In genomic region chr15:31309893-31310606, GRCh38 we compare ENCODE assay signal across 16 cellular contexts. TPM values are rescaled to one million over a fixed set of nuclear protein-coding genes. Genes with fewer than 3 reads are reported as not detected.
DNase-seq lines count a peak whose midpoint lies in the region; ATAC-seq and TF ChIP-seq lines count a peak whose summit lies in the region.
"Had no signal": no experiment of that assay in that cellular context is flagged by ENCODE, and none has a peak within 500 bp of the region (broad histone marks: within the 10 kb centered on the region; RNA-seq: fewer than 3 reads in every experiment).

No MANE protein-coding gene starts in this region.

- H3K4me1 ChIP-seq in lung (ENCODE audit: control insufficient read depth in 2 of 2, insufficient read depth in 2 of 2, low read length in 2 of 2) = no peaks in the 10 kb centered on the region

- no peak overlapping the region for H3K4me3 ChIP-seq in lung
- H3K4me3 ChIP-seq: MG63 had no signal

- no peaks in the 10 kb centered on the region for H3K27me3 ChIP-seq in lung (ENCODE audit: control insufficient read depth, insufficient read depth)
- H3K27me3 ChIP-seq: MG63 had no signal

- no peak overlapping the region for H3K27ac Mint-ChIP-seq in activated naive CD4-positive, alpha-beta T cell treated with anti-CD3 and anti-CD28 coated beads for 36 hours
- H3K27ac Mint-ChIP-seq in brain (peak overlapping the region in 3 of 5 experiments; percentile 47 to 67 (median 50)), type B pancreatic cell (no peak overlapping the region)
- H3K27ac Mint-ChIP-seq: CD8-positive, alpha-beta T cell had no signal

- CTCF ChIA-PET in activated naive CD4-positive, alpha-beta T cell treated with anti-CD3 and anti-CD28 coated beads for 36 hours (lab: Charles Lee) = no interaction called here

- H3K27me3 Mint-ChIP-seq in activated naive CD4-positive, alpha-beta T cell treated with anti-CD3 and anti-CD28 coated beads for 36 hours (ENCODE audit: low read depth) = no peaks in the 10 kb centered on the region
- H3K27me3 Mint-ChIP-seq in brain (no peaks in the 10 kb centered on the region), type B pancreatic cell (peaks cover 35% of the 10 kb centered on the region)

- intact Hi-C loops in activated naive CD4-positive, alpha-beta T cell treated with anti-CD3 and anti-CD28 coated beads for 36 hours (cut with micrococcal nuclease) = no loop called here

- WGBS in lung, 2 donors = 76 to 88% methylated on average over 9 of the region's 9 CpGs

- H3K36me3 Mint-ChIP-seq in activated naive CD4-positive, alpha-beta T cell treated with anti-CD3 and anti-CD28 coated beads for 36 hours (ENCODE audit: low read depth) = no peaks in the 10 kb centered on the region
- H3K36me3 Mint-ChIP-seq in brain = peaks cover 5% of the 10 kb centered on the region
- H3K36me3 Mint-ChIP-seq in type B pancreatic cell = no peaks in the 10 kb centered on the region
- H3K36me3 Mint-ChIP-seq: CD8-positive, alpha-beta T cell had no signal

- peaks cover 18% of the 10 kb centered on the region for H3K4me1 Mint-ChIP-seq in activated naive CD4-positive, alpha-beta T cell treated with anti-CD3 and anti-CD28 coated beads for 36 hours (ENCODE audit: low read depth)
- H3K4me1 Mint-ChIP-seq in brain (peaks cover 54% of the 10 kb centered on the region), type B pancreatic cell (ENCODE audit: unreplicated experiment) (peaks cover 3% of the 10 kb centered on the region)

- H3K9me3 Mint-ChIP-seq in activated naive CD4-positive, alpha-beta T cell treated with anti-CD3 and anti-CD28 coated beads for 36 hours = no peaks in the 10 kb centered on the region
- H3K9me3 Mint-ChIP-seq in brain = peaks cover 7 to 12% (median 9%) of the 10 kb centered on the region in 5 experiments
- H3K9me3 Mint-ChIP-seq in type B pancreatic cell = no peaks in the 10 kb centered on the region
- H3K9me3 Mint-ChIP-seq: CD8-positive, alpha-beta T cell had no signal

- no peak for TF ChIP-seq CTCF in brain (conservative IDR thresholded peaks at IDR 0.05)
- no peak for TF ChIP-seq CTCF in lung (IDR thresholded peaks at IDR 0.05; ENCODE audit: control extremely low read depth, extremely low read depth)
- no peak for TF ChIP-seq CTCF in type B pancreatic cell (conservative IDR thresholded peaks at IDR 0.05)

- peak; percentile 2 for DNase-seq in activated naive CD4-positive, alpha-beta T cell treated with anti-CD3 and anti-CD28 coated beads for 36 hours
- DNase-seq in activated naive CD4-positive, alpha-beta T cell treated with Interleukin-2 at 50 U/mL for 16 hours = no peak
- peak; percentile 14 for DNase-seq in lung (ENCODE audit: low spot score)
- DNase-seq in type B pancreatic cell (ENCODE audit: extremely low spot score, unreplicated experiment) = peak; percentile 37
- DNase-seq in T-helper 9 cell = no peak
- DNase-seq in stimulated activated CD4-positive, alpha-beta T cell treated with anti-CD3 and anti-CD28 coated beads, Interleukin-2, amount 100 ng/mL, for 24 hours = no peak
- DNase-seq: GF-D8, KG1, MG63, NCI-H1092 treated with DMSO at 0.1 percent for 48 hours, NCI-H187, NCI-H446, NCI-H748 treated with DMSO at 0.1 percent for 48 hours had no signal

- H3K4me3 Mint-ChIP-seq in activated naive CD4-positive, alpha-beta T cell treated with anti-CD3 and anti-CD28 coated beads for 36 hours = no peak overlapping the region
- H3K4me3 Mint-ChIP-seq in brain (no peak overlapping the region), type B pancreatic cell (no peak overlapping the region)
- H3K4me3 Mint-ChIP-seq: CD8-positive, alpha-beta T cell had no signal

- ATAC-seq in lung (ENCODE audit: insufficient read depth, low FRiP score) = no peak
- no peak for ATAC-seq in GM21717 (IDR thresholded peaks at IDR 0.05; ENCODE audit: unreplicated experiment)
- ATAC-seq: CD8-positive, alpha-beta T cell had no signal

- no peaks in the 10 kb centered on the region for H3K36me3 ChIP-seq in lung (ENCODE audit: control insufficient read depth in 2 of 2, insufficient read depth in 2 of 2, low read length in 2 of 2)
- H3K36me3 ChIP-seq: MG63 had no signal

- H3K27ac ChIP-seq in lung (ENCODE audit: low read depth in 1 of 2, low read length in 1 of 2) = no peak overlapping the region

- H3K9me3 ChIP-seq in lung (ENCODE audit: control insufficient read depth in 2 of 2, insufficient read depth in 1 of 2, low read length in 1 of 2) = peaks cover 0 to 7% of the 10 kb centered on the region in 2 donors

RNA-seq across cellular contexts. Expression of gene KLF13, which starts 16.6 kb away (rescaled TPM):
- 100 to 1,000 TPM; 115 to 121 TPM for total RNA-seq in activated naive CD4-positive, alpha-beta T cell treated with anti-CD3 and anti-CD28 coated beads for 36 hours
- polyA plus RNA-seq in brain (ENCODE audit: insufficient read depth, low read depth, low replicate concordance) (88.5 TPM), lung (10 to 100 TPM; 47.1 to 63.2 TPM)
- total RNA-seq in lung (100 to 1,000 TPM in 1 of 2 donors, 10 to 100 TPM in 1; 38.3 to 157 TPM), type B pancreatic cell (ENCODE audit: low replicate concordance) (38.6 and 58.2 TPM in 2 replicates)

Comparison
In these comparisons a context has a peak if more than half of its experiments do, and no peak if none do; other contexts are left out.
1. DNase-seq: peak in activated naive CD4-positive, alpha-beta T cell treated with anti-CD3 and anti-CD28 coated beads for 36 hours (single experiment), lung (single experiment) and type B pancreatic cell (single experiment); none in activated naive CD4-positive, alpha-beta T cell treated with Interleukin-2 at 50 U/mL for 16 hours (single experiment), T-helper 9 cell (single experiment) and stimulated activated CD4-positive, alpha-beta T cell treated with anti-CD3 and anti-CD28 coated beads, Interleukin-2, amount 100 ng/mL, for 24 hours (0 of 2).
2. H3K27ac Mint-ChIP-seq: peak in brain (3 of 5); none in activated naive CD4-positive, alpha-beta T cell treated with anti-CD3 and anti-CD28 coated beads for 36 hours (single experiment) and type B pancreatic cell (single experiment).